23 cellular contexts compared by ENCODE assay signal in the genomic region with DNA sequence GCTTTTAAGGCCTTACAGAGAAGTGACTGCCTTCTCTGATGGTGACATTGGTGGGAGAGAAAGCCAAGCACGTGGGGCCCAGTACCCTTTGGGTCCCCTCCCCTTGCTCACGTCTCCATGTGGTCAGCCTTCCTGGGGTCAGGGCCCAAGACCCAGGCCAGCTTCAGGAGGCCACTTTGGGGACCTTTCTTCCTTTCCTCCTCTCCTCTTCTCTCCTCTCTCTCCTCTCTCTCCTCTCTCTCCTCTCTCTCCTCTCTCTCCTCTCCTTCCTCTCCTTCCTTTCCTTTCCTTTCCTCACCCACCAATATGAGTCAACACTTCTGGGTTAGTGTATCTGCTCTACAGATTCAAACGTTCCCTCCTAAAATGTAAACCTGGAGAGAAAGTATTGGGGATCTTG.
"Had no signal": no experiment of that assay in that cellular context is flagged by ENCODE, and none has a peak within 500 bp of the region (broad histone marks: within the 10 kb centered on the region; RNA-seq: fewer than 3 reads in every experiment).

No MANE protein-coding gene starts in this region.

- H3K27ac Mint-ChIP-seq: mesothelial cell of epicardium had no signal

- H3K36me3 Mint-ChIP-seq: mesothelial cell of epicardium had no signal

- H3K4me3 ChIP-seq: coronary artery, dorsolateral prefrontal cortex, esophagus squamous epithelium, gastrocnemius medialis, heart right ventricle, left lung, lower lobe of right lung, mucosa of descending colon had no signal

- H3K36me3 ChIP-seq: esophagus squamous epithelium, gastrocnemius medialis, heart right ventricle, left lung, lower lobe of right lung had no signal

- H3K9me3 Mint-ChIP-seq: mesothelial cell of epicardium had no signal

- ATAC-seq: esophagus mucosa, gastrocnemius medialis, heart right ventricle, left cardiac atrium, left lung, left ventricle myocardium superior, lower lobe of right lung, mucosa of descending colon had no signal

- H3K27ac ChIP-seq: coronary artery, dorsolateral prefrontal cortex, epithelial cell of prostate, esophagus squamous epithelium, gastrocnemius medialis, heart right ventricle, left lung, lower lobe of right lung had no signal

- H3K9me3 ChIP-seq: esophagus squamous epithelium, gastrocnemius medialis, heart right ventricle, left lung, lower lobe of right lung, mucosa of descending colon had no signal

- DNase-seq: dermis blood vessel endothelial cell; dorsolateral prefrontal cortex; effector CD4-positive, alpha-beta T cell; effector memory CD4-positive, alpha-beta T cell; erythroblast; esophagus squamous epithelium; foreskin fibroblast; foreskin melanocyte; gastrocnemius medialis; glutamatergic neuron; head of caudate nucleus; heart right ventricle; hippocampal formation; left cardiac atrium; left lung; left ventricle myocardium superior; lower lobe of right lung; mesenchymal stem cell; mucosa of descending colon had no signal

- H3K4me1 Mint-ChIP-seq: mesothelial cell of epicardium had no signal

- H3K4me1 ChIP-seq: esophagus squamous epithelium, gastrocnemius medialis, heart right ventricle, left lung, lower lobe of right lung had no signal

- H3K4me3 Mint-ChIP-seq: mesothelial cell of epicardium had no signal
